In genomic region chr7:65308300-65308678, GRCh38 we compare ENCODE assay signal across 8 cellular contexts.
"Had no signal": no experiment of that assay in that cellular context is flagged by ENCODE, and none has a peak within 500 bp of the region (broad histone marks: within the 10 kb centered on the region; RNA-seq: fewer than 3 reads in every experiment).

No MANE protein-coding gene starts in this region.

- H3K9me3 ChIP-seq: adrenal gland, breast epithelium, colonic mucosa, esophagus squamous epithelium had no signal

- H3K27me3 ChIP-seq: adrenal gland, breast epithelium, cardiac muscle cell, colonic mucosa had no signal

- DNase-seq: activated CD4-positive, CD25-positive, alpha-beta regulatory T cell treated with anti-CD3 and anti-CD28 coated beads, Interleukin-2, amount 50 U/mL, for 72 hours; esophagus squamous epithelium had no signal

- H3K27ac ChIP-seq: adrenal gland, breast epithelium, cardiac muscle cell, colonic mucosa, epithelial cell of prostate, esophagus squamous epithelium had no signal

- ATAC-seq: activated naive CD8-positive, alpha-beta T cell treated with anti-CD3 and anti-CD28 coated beads, Interleukin-2, amount 50 U/mL, for 24 hours had no signal

- H3K4me3 ChIP-seq: adrenal gland, breast epithelium, cardiac muscle cell, colonic mucosa, esophagus squamous epithelium had no signal

- H3K36me3 ChIP-seq: adrenal gland, breast epithelium, cardiac muscle cell, colonic mucosa, esophagus squamous epithelium had no signal

- H3K4me1 ChIP-seq: adrenal gland, breast epithelium, colonic mucosa, esophagus squamous epithelium had no signal
